In the genomic region with DNA sequence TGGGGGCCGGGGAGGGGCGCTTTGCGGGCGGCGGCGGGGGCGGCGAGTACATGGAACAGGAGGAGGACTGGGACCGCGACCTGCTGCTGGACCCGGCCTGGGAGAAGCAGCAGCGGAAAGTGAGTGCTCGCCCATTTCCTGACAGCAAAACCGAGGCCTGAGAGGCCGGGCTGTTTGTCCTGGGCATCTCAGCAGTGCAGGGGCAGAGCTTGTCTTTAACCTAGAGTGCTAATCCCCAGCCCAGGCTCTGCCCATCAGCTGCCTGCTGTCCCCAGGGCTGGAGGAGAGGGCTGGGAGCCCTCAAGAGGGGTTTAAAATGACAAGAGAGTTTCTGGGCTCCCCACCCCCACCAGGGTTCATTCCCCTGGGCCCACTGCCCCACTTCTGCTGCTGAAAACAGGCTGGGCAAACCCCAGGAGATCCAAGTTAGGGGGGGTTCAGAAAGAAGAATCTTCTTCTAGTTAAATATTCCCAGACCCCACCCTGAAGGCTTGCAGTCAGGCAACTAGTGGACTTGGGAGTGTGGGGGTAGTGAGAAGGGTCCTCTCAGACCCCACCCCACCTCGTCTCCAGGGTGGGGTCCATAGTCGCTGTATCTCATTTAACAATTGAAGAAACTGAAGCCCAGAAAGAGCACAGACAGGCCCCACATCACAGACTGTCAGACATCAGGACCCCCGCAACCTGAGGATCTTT, we compare ENCODE assay signal across 11 cellular contexts. TPM values are rescaled to one million over a fixed set of nuclear protein-coding genes. Genes with fewer than 3 reads are reported as not detected.
A peak's percentile ranks its signal among the peaks of the same experiment; 100 is the strongest.
DNase-seq lines count a peak whose midpoint lies in the region; ATAC-seq, FAIRE-seq and TF ChIP-seq lines count a peak whose summit lies in the region.
"Had no signal": no experiment of that assay in that cellular context is flagged by ENCODE, and none has a peak within 500 bp of the region (broad histone marks: within the 10 kb centered on the region; RNA-seq: fewer than 3 reads in every experiment).

No MANE protein-coding gene starts in this region.

- H3K9ac ChIP-seq in mesendoderm (ENCODE audit: low read length), result no peak overlapping the region

- no peak overlapping the region for H3K18ac ChIP-seq in mesendoderm (ENCODE audit: low read length)

- no peaks in the 10 kb centered on the region for H3K79me1 ChIP-seq in mesendoderm (ENCODE audit: low read length)

- H2AK5ac ChIP-seq in mesendoderm (ENCODE audit: low read length), result no peak overlapping the region

- in situ Hi-C loops in KBM-7 (cut with MboI; ENCODE audit: low pct_unique_long_range_greater_than_20kb, low sequenced_read_pairs), result no loop called here

- H4K8ac ChIP-seq in mesendoderm (ENCODE audit: low read depth, low read length), result no peak overlapping the region

- DNase-seq in 8988T (peak; percentile 53), GM12891 (ENCODE audit: insufficient read length, low spot score) (no peak), mesendoderm (peak; percentile 38), KBM-7 (no peak), NCI-H69 (lab: John Stamatoyannopoulos, UW) (no peak), sciatic nerve (ENCODE audit: low spot score) (no peak)
- no peak for DNase-seq in activated naive CD8-positive, alpha-beta T cell treated with anti-CD3 and anti-CD28 coated beads for 36 hours
- DNase-seq: activated effector memory CD4-positive, alpha-beta T cell treated with Interleukin-2 at 50 U/mL for 16 hours had no signal

- no peak overlapping the region for H3K27ac ChIP-seq in mesendoderm (ENCODE audit: low read depth, low read length)

- H3K36me3 Mint-ChIP-seq in activated naive CD8-positive, alpha-beta T cell treated with anti-CD3 and anti-CD28 coated beads for 36 hours, result no peaks in the 10 kb centered on the region

- H3K4me1 ChIP-seq in mesendoderm (ENCODE audit: control insufficient read depth, low read depth, low read length), result no peaks in the 10 kb centered on the region

- H2BK15ac ChIP-seq in mesendoderm (replicated peaks; ENCODE audit: low read depth), result no peak overlapping the region

- peak overlapping the region; percentile 7 for H3K56ac ChIP-seq in mesendoderm (ENCODE audit: low read length)

- H3K9me3 Mint-ChIP-seq in activated naive CD8-positive, alpha-beta T cell treated with anti-CD3 and anti-CD28 coated beads for 36 hours, result no peaks in the 10 kb centered on the region

- peak overlapping the region; percentile 90 for H3K4me3 Mint-ChIP-seq in activated naive CD8-positive, alpha-beta T cell treated with anti-CD3 and anti-CD28 coated beads for 36 hours

- H3K23ac ChIP-seq in mesendoderm (ENCODE audit: low read length), result no peak overlapping the region

- no peak overlapping the region for H3K4ac ChIP-seq in mesendoderm (ENCODE audit: low read depth, low read length)

- intact Hi-C loops in sciatic nerve (cut with DNase I), result no loop called here

- H3K27me3 ChIP-seq in mesendoderm (ENCODE audit: insufficient read depth, low read length, poor library complexity), result no peaks in the 10 kb centered on the region

- no peak overlapping the region for H3K4me2 ChIP-seq in mesendoderm (ENCODE audit: low read length)

- H3K79me2 ChIP-seq in mesendoderm (ENCODE audit: control insufficient read depth, insufficient read depth, low read length), result no peaks in the 10 kb centered on the region

- H2BK120ac ChIP-seq in mesendoderm (ENCODE audit: low read depth, low read length), result no peak overlapping the region

- no peak overlapping the region for H2BK5ac ChIP-seq in mesendoderm (ENCODE audit: low read length)

- no peak overlapping the region for H3K27ac Mint-ChIP-seq in activated naive CD8-positive, alpha-beta T cell treated with anti-CD3 and anti-CD28 coated beads for 36 hours

- no peak overlapping the region for H3K4me3 ChIP-seq in mesendoderm (ENCODE audit: low read length)

- H4K5ac ChIP-seq in mesendoderm (ENCODE audit: low read length), result no peak overlapping the region

- H3K36me3 ChIP-seq in mesendoderm (ENCODE audit: control insufficient read depth, insufficient read depth, low read length), result no peaks in the 10 kb centered on the region

- H3K27me3 Mint-ChIP-seq in activated naive CD8-positive, alpha-beta T cell treated with anti-CD3 and anti-CD28 coated beads for 36 hours, result no peaks in the 10 kb centered on the region

- no peak for TF ChIP-seq POLR2A in GM12891 (IDR thresholded peaks at IDR 0.05; ENCODE audit: low read depth, low read length)

- peaks cover 21% of the 10 kb centered on the region for H3K4me1 Mint-ChIP-seq in activated naive CD8-positive, alpha-beta T cell treated with anti-CD3 and anti-CD28 coated beads for 36 hours

- FAIRE-seq in GM12891 (lab: Jason Lieb, UNC), result peak; percentile 20

- WGBS in mesendoderm (ENCODE audit: extremely low coverage, insufficient coverage, low lambda C conversion rate), result no CpG with 5 or more reads among the region's 18 CpGs

- ATAC-seq in sciatic nerve (no peak), GM21529 (IDR thresholded peaks at IDR 0.05; ENCODE audit: unreplicated experiment) (no peak)

TF ChIP-seq in GM12891, 5 proteins besides CTCF, POLR2A, EP300 and RAD21:
- no peak for TF ChIP-seq TAF1 (IDR thresholded peaks at IDR 0.05; ENCODE audit: low read depth, low read length)
- no peak for TF ChIP-seq PAX5 (IDR thresholded peaks at IDR 0.05; ENCODE audit: insufficient read depth, low read length, severe bottlenecking)
- TF ChIP-seq POLR2AphosphoS5 (IDR thresholded peaks at IDR 0.05; ENCODE audit: low read depth, low read length), result no peak
- no peak for TF ChIP-seq POU2F2 (IDR thresholded peaks at IDR 0.05; ENCODE audit: low read depth, low read length)
- TF ChIP-seq SPI1 (IDR thresholded peaks at IDR 0.05; ENCODE audit: low read depth, low read length), result no peak
TF ChIP-seq in GM12891: peak in this region for 0.

RNA-seq across cellular contexts. Expression of a gene that starts 0.4 kb away (rescaled TPM):
- polyA plus RNA-seq in GM12891 (2012; ENCODE audit: low read depth, missing spikeins), result 0.14 TPM
- total RNA-seq in activated naive CD8-positive, alpha-beta T cell treated with anti-CD3 and anti-CD28 coated beads for 36 hours, result under 1 TPM; 0.06 to 0.12 TPM
- polyA plus RNA-seq in mesendoderm (2013, experiment 1 of 2), result 0.86 TPM
- polyA plus RNA-seq in mesendoderm (2013, experiment 2 of 2), result 0.87 TPM
- total RNA-seq in sciatic nerve, result 0.71 TPM
- total RNA-seq: fibroblast of villous mesenchyme, HT1080 had no signal

RNA-seq across cellular contexts. Expression of a gene that starts 1.3 kb away (rescaled TPM):
- 4.8 TPM for polyA plus RNA-seq in GM12891 (2012; ENCODE audit: low read depth, missing spikeins)
- total RNA-seq in activated naive CD8-positive, alpha-beta T cell treated with anti-CD3 and anti-CD28 coated beads for 36 hours, result 10 to 100 TPM in 1 of 2 experiments, 1 to 10 TPM in 1; 9.6 to 10.3 TPM
- polyA plus RNA-seq in mesendoderm (2013, experiment 1 of 2), result 2.6 TPM
- polyA plus RNA-seq in mesendoderm (2013, experiment 2 of 2), result 2.6 TPM
- total RNA-seq in sciatic nerve, result 10.4 TPM

RNA-seq across cellular contexts. Expression of a gene that starts 21.3 kb away (rescaled TPM):
- 0.36 TPM for polyA plus RNA-seq in GM12891 (2012; ENCODE audit: low read depth, missing spikeins)
- 1 to 10 TPM; 1.2 to 1.4 TPM for total RNA-seq in activated naive CD8-positive, alpha-beta T cell treated with anti-CD3 and anti-CD28 coated beads for 36 hours
- polyA plus RNA-seq in mesendoderm (2013, experiment 1 of 2), result 0.22 TPM
- polyA plus RNA-seq in mesendoderm (2013, experiment 2 of 2), result 0.32 TPM
- 122 TPM for total RNA-seq in sciatic nerve

RNA-seq across cellular contexts. Expression of a gene that starts 36.7 kb away (rescaled TPM):
- 9.9 TPM for polyA plus RNA-seq in GM12891 (2012; ENCODE audit: low read depth, missing spikeins)
- 10 to 100 TPM in 1 of 2 experiments, 1 to 10 TPM in 1; 7.7 to 13.1 TPM for total RNA-seq in activated naive CD8-positive, alpha-beta T cell treated with anti-CD3 and anti-CD28 coated beads for 36 hours
- 9.1 TPM for polyA plus RNA-seq in mesendoderm (2013, experiment 1 of 2)
- 9.0 TPM for polyA plus RNA-seq in mesendoderm (2013, experiment 2 of 2)
- total RNA-seq in sciatic nerve, result 47.6 TPM

RNA-seq across cellular contexts. Expression of a gene that starts 45.7 kb away (rescaled TPM):
- polyA plus RNA-seq in GM12891 (2012; ENCODE audit: low read depth, missing spikeins), result 0.08 TPM
- total RNA-seq in activated naive CD8-positive, alpha-beta T cell treated with anti-CD3 and anti-CD28 coated beads for 36 hours, result under 1 TPM; 0.16 to 0.23 TPM
- 0.21 TPM for polyA plus RNA-seq in mesendoderm (2013, experiment 1 of 2)
- 0.15 TPM for polyA plus RNA-seq in mesendoderm (2013, experiment 2 of 2)
- total RNA-seq in sciatic nerve, result 0.22 TPM

Comparison
In these comparisons a context has a peak if more than half of its experiments do, and no peak if none do; other contexts are left out.
1. DNase-seq: peak in 8988T (single experiment) and mesendoderm (single experiment); none in GM12891 (single experiment), activated naive CD8-positive, alpha-beta T cell treated with anti-CD3 and anti-CD28 coated beads for 36 hours (single experiment), KBM-7 (single experiment), NCI-H69 (single experiment) and sciatic nerve (single experiment).
2. RNA of a gene that starts 21.3 kb away (total RNA-seq): 122 TPM in sciatic nerve (single experiment); 1.2 to 1.4 TPM in activated naive CD8-positive, alpha-beta T cell treated with anti-CD3 and anti-CD28 coated beads for 36 hours; every median in the first group is over 10 times any median in the second.